Comparison of ENCODE assay signal across 1 cellular context in genomic region chr6:105397987-105398386, GRCh38.
A peak's percentile ranks its signal among the peaks of the same experiment; 100 is the strongest.
TF ChIP-seq lines count a peak whose summit lies in the region.

No MANE protein-coding gene starts in this region.

TF ChIP-seq in HepG2, 621 proteins besides CTCF, POLR2A, EP300 and RAD21 (continued from another document and continues in another):
- TF ChIP-seq, protein P1, sequence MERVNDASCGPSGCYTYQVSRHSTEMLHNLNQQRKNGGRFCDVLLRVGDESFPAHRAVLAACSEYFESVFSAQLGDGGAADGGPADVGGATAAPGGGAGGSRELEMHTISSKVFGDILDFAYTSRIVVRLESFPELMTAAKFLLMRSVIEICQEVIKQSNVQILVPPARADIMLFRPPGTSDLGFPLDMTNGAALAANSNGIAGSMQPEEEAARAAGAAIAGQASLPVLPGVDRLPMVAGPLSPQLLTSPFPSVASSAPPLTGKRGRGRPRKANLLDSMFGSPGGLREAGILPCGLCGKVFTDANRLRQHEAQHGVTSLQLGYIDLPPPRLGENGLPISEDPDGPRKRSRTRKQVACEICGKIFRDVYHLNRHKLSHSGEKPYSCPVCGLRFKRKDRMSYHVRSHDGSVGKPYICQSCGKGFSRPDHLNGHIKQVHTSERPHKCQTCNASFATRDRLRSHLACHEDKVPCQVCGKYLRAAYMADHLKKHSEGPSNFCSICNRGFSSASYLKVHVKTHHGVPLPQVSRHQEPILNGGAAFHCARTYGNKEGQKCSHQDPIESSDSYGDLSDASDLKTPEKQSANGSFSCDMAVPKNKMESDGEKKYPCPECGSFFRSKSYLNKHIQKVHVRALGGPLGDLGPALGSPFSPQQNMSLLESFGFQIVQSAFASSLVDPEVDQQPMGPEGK (CRISPR knock-in tag; IDR thresholded peaks at IDR 0.05), result peak; percentile 24; the same call in 1 of the 2 replicates
- TF ChIP-seq KLF12 (CRISPR knock-in tag; IDR thresholded peaks at IDR 0.05; ENCODE audit: borderline replicate concordance), result no peak
- no peak for TF ChIP-seq GFI1 (CRISPR knock-in tag; IDR thresholded peaks at IDR 0.05; ENCODE audit: borderline replicate concordance)
- no peak for TF ChIP-seq XRCC5 (optimal IDR thresholded peaks at IDR 0.05; ENCODE audit: low read length)
- TF ChIP-seq HDAC1 (CRISPR knock-in tag; IDR thresholded peaks at IDR 0.05), result no peak
- no peak for TF ChIP-seq ZNF569 (CRISPR knock-in tag; IDR thresholded peaks at IDR 0.05; ENCODE audit: borderline replicate concordance)
- TF ChIP-seq NCOA1 (CRISPR knock-in tag; IDR thresholded peaks at IDR 0.05), result no peak
- TF ChIP-seq, protein P2, sequence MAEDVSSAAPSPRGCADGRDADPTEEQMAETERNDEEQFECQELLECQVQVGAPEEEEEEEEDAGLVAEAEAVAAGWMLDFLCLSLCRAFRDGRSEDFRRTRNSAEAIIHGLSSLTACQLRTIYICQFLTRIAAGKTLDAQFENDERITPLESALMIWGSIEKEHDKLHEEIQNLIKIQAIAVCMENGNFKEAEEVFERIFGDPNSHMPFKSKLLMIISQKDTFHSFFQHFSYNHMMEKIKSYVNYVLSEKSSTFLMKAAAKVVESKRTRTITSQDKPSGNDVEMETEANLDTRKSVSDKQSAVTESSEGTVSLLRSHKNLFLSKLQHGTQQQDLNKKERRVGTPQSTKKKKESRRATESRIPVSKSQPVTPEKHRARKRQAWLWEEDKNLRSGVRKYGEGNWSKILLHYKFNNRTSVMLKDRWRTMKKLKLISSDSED (CRISPR knock-in tag; IDR thresholded peaks at IDR 0.05), result no peak
- TF ChIP-seq PITX1 (CRISPR knock-in tag; IDR thresholded peaks at IDR 0.05), result no peak
- peak; percentile 40; the same call in 1 of the 2 replicates for TF ChIP-seq ZNF710 (CRISPR knock-in tag; IDR thresholded peaks at IDR 0.05; ENCODE audit: borderline replicate concordance)
- TF ChIP-seq FOXA3 (CRISPR knock-in tag; IDR thresholded peaks at IDR 0.05), result peak; percentile 31; the same call in 1 of the 2 replicates
- TF ChIP-seq, protein P3, sequence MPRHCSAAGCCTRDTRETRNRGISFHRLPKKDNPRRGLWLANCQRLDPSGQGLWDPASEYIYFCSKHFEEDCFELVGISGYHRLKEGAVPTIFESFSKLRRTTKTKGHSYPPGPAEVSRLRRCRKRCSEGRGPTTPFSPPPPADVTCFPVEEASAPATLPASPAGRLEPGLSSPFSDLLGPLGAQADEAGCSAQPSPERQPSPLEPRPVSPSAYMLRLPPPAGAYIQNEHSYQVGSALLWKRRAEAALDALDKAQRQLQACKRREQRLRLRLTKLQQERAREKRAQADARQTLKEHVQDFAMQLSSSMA (CRISPR knock-in tag; IDR thresholded peaks at IDR 0.05), result no peak
- TF ChIP-seq, protein P4, sequence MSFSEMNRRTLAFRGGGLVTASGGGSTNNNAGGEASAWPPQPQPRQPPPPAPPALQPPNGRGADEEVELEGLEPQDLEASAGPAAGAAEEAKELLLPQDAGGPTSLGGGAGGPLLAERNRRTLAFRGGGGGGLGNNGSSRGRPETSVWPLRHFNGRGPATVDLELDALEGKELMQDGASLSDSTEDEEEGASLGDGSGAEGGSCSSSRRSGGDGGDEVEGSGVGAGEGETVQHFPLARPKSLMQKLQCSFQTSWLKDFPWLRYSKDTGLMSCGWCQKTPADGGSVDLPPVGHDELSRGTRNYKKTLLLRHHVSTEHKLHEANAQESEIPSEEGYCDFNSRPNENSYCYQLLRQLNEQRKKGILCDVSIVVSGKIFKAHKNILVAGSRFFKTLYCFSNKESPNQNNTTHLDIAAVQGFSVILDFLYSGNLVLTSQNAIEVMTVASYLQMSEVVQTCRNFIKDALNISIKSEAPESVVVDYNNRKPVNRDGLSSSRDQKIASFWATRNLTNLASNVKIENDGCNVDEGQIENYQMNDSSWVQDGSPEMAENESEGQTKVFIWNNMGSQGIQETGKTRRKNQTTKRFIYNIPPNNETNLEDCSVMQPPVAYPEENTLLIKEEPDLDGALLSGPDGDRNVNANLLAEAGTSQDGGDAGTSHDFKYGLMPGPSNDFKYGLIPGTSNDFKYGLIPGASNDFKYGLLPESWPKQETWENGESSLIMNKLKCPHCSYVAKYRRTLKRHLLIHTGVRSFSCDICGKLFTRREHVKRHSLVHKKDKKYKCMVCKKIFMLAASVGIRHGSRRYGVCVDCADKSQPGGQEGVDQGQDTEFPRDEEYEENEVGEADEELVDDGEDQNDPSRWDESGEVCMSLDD (CRISPR knock-in tag; IDR thresholded peaks at IDR 0.05; ENCODE audit: borderline replicate concordance), result no peak
- peak; percentile 6; the same call in 1 of the 2 replicates for TF ChIP-seq CEBPB (IDR thresholded peaks at IDR 0.05; ENCODE audit: borderline replicate concordance, low read depth, low read length)
- TF ChIP-seq SP2 (CRISPR knock-in tag; IDR thresholded peaks at IDR 0.05), result no peak
- TF ChIP-seq ZNF101 (CRISPR knock-in tag; IDR thresholded peaks at IDR 0.05; ENCODE audit: borderline replicate concordance, low read depth), result no peak
- TF ChIP-seq ZBTB1 (CRISPR knock-in tag; IDR thresholded peaks at IDR 0.05; ENCODE audit: borderline replicate concordance), result no peak
- TF ChIP-seq ZFP1 (CRISPR knock-in tag; IDR thresholded peaks at IDR 0.05), result no peak
- no peak for TF ChIP-seq ZNF17 (CRISPR knock-in tag; IDR thresholded peaks at IDR 0.05)
- TF ChIP-seq, protein P5, sequence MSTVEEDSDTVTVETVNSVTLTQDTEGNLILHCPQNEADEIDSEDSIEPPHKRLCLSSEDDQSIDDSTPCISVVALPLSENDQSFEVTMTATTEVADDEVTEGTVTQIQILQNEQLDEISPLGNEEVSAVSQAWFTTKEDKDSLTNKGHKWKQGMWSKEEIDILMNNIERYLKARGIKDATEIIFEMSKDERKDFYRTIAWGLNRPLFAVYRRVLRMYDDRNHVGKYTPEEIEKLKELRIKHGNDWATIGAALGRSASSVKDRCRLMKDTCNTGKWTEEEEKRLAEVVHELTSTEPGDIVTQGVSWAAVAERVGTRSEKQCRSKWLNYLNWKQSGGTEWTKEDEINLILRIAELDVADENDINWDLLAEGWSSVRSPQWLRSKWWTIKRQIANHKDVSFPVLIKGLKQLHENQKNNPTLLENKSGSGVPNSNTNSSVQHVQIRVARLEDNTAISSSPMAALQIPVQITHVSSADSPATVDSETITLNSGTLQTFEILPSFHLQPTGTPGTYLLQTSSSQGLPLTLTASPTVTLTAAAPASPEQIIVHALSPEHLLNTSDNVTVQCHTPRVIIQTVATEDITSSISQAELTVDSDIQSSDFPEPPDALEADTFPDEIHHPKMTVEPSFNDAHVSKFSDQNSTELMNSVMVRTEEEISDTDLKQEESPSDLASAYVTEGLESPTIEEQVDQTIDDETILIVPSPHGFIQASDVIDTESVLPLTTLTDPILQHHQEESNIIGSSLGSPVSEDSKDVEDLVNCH (CRISPR knock-in tag; IDR thresholded peaks at IDR 0.05), result no peak
- TF ChIP-seq, protein P6, sequence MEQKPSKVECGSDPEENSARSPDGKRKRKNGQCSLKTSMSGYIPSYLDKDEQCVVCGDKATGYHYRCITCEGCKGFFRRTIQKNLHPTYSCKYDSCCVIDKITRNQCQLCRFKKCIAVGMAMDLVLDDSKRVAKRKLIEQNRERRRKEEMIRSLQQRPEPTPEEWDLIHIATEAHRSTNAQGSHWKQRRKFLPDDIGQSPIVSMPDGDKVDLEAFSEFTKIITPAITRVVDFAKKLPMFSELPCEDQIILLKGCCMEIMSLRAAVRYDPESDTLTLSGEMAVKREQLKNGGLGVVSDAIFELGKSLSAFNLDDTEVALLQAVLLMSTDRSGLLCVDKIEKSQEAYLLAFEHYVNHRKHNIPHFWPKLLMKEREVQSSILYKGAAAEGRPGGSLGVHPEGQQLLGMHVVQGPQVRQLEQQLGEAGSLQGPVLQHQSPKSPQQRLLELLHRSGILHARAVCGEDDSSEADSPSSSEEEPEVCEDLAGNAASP (CRISPR knock-in tag; IDR thresholded peaks at IDR 0.05; ENCODE audit: borderline replicate concordance), result no peak
- TF ChIP-seq, protein P7, sequence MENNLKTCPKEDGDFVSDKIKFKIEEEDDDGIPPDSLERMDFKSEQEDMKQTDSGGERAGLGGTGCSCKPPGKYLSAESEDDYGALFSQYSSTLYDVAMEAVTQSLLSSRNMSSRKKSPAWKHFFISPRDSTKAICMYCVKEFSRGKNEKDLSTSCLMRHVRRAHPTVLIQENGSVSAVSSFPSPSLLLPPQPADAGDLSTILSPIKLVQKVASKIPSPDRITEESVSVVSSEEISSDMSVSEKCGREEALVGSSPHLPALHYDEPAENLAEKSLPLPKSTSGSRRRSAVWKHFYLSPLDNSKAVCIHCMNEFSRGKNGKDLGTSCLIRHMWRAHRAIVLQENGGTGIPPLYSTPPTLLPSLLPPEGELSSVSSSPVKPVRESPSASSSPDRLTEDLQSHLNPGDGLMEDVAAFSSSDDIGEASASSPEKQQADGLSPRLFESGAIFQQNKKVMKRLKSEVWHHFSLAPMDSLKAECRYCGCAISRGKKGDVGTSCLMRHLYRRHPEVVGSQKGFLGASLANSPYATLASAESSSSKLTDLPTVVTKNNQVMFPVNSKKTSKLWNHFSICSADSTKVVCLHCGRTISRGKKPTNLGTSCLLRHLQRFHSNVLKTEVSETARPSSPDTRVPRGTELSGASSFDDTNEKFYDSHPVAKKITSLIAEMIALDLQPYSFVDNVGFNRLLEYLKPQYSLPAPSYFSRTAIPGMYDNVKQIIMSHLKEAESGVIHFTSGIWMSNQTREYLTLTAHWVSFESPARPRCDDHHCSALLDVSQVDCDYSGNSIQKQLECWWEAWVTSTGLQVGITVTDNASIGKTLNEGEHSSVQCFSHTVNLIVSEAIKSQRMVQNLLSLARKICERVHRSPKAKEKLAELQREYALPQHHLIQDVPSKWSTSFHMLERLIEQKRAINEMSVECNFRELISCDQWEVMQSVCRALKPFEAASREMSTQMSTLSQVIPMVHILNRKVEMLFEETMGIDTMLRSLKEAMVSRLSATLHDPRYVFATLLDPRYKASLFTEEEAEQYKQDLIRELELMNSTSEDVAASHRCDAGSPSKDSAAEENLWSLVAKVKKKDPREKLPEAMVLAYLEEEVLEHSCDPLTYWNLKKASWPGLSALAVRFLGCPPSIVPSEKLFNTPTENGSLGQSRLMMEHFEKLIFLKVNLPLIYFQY (CRISPR knock-in tag; IDR thresholded peaks at IDR 0.05; ENCODE audit: borderline replicate concordance), result no peak
- no peak for TF ChIP-seq REL (CRISPR knock-in tag; conservative IDR thresholded peaks at IDR 0.05)
- TF ChIP-seq ZNF598 (CRISPR knock-in tag; IDR thresholded peaks at IDR 0.05; ENCODE audit: borderline replicate concordance), result no peak
- TF ChIP-seq ZNF33B (CRISPR knock-in tag; IDR thresholded peaks at IDR 0.05), result no peak
- TF ChIP-seq EZH2 (conservative IDR thresholded peaks at IDR 0.05; ENCODE audit: low read depth, low read length), result no peak
- no peak for TF ChIP-seq SOX6 (IDR thresholded peaks at IDR 0.05)
- TF ChIP-seq SOX6 (CRISPR knock-in tag; IDR thresholded peaks at IDR 0.05), result peak; percentile 84
- TF ChIP-seq, protein P8, sequence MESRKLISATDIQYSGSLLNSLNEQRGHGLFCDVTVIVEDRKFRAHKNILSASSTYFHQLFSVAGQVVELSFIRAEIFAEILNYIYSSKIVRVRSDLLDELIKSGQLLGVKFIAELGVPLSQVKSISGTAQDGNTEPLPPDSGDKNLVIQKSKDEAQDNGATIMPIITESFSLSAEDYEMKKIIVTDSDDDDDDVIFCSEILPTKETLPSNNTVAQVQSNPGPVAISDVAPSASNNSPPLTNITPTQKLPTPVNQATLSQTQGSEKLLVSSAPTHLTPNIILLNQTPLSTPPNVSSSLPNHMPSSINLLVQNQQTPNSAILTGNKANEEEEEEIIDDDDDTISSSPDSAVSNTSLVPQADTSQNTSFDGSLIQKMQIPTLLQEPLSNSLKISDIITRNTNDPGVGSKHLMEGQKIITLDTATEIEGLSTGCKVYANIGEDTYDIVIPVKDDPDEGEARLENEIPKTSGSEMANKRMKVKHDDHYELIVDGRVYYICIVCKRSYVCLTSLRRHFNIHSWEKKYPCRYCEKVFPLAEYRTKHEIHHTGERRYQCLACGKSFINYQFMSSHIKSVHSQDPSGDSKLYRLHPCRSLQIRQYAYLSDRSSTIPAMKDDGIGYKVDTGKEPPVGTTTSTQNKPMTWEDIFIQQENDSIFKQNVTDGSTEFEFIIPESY (CRISPR knock-in tag; IDR thresholded peaks at IDR 0.05), result peak; percentile 50; the same call in 1 of the 2 replicates
- no peak for TF ChIP-seq CBFB (CRISPR knock-in tag; IDR thresholded peaks at IDR 0.05)
- peak; percentile 54; the same call in 1 of the 2 replicates for TF ChIP-seq TBX3 (IDR thresholded peaks at IDR 0.05; ENCODE audit: borderline replicate concordance)
- no peak for TF ChIP-seq DZIP1 (CRISPR knock-in tag; IDR thresholded peaks at IDR 0.05)
- no peak for TF ChIP-seq HOXA9 (CRISPR knock-in tag; IDR thresholded peaks at IDR 0.05; ENCODE audit: borderline replicate concordance)
